In the genomic region with DNA sequence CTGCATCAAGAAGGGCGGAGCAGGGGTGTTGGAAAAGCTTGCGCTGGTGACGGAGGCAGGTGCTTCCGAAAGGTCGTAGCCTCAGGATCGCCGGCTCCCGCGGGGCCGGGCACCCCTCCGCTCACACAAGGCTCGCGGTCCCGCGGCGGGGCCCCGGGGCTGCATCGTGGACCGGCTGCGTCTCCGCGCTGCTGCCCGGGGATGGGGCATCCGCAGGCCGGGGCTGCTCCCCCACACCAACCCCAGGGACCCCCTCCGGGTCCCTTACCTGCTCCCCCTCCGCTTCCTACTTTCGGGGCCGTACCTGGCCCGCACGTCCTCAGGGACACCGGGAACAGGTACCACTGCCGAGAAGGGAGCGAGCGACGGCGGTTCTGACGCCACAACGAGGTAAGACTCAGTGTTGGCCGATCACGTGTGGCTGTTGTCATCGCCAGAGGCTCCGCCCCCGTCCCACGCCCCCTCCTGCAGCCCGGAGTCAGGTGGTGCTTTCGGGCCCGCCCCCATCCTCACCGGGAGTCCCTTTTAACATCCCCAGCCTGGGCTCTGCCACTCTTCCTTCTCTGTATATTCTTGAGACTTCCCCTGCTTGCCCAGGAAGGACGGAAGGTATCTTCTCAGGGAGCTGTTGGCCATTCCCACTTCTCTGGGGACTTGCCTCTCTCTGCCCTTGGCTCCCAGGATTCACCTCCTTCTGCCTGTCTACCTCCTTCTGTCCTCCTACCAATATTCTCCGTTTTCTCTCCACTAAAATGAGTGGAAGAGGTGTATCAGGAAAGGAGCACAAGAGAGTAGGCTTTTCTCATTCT, we compare ENCODE assay signal across 8 cellular contexts. TPM values are rescaled to one million over a fixed set of nuclear protein-coding genes. Genes with fewer than 3 reads are reported as not detected.
A peak's percentile ranks its signal among the peaks of the same experiment; 100 is the strongest.
DNase-seq lines count a peak whose midpoint lies in the region; ATAC-seq and TF ChIP-seq lines count a peak whose summit lies in the region.

A gene (minus strand): TSS at position 399 of the 809 bp plus-strand sequence. CDS start 1,014 bp downstream, outside the sequence.

- ATAC-seq in HG03439 (IDR thresholded peaks at IDR 0.05; ENCODE audit: unreplicated experiment): peak; percentile 99
- ATAC-seq in foreskin keratinocyte: peak; percentile 100

- peak within 1 kb of the TSS; percentile 70 for H3K9ac ChIP-seq in NT2/D1 (ENCODE audit: insufficient read length, low read depth)
- H3K9ac ChIP-seq in neuronal stem cell (ENCODE audit: low read depth, low read length, poor library complexity): peak within 1 kb of the TSS; percentile 70

- no peak for DNase-seq in AG10803 (ENCODE audit: low read depth)
- DNase-seq in GM19238 (ENCODE audit: insufficient read length, low spot score): peak; percentile 28
- peak; percentile 82 for DNase-seq in NT2/D1 (ENCODE audit: low read depth, low spot score)
- peak; percentile 77 for DNase-seq in activated T-helper 9 cell treated with anti-CD3 and anti-CD28 coated beads, Interleukin-2, amount 50 U/mL, for 16 hours (ENCODE audit: low read depth)
- peak; percentile 2 to 32 for DNase-seq in foreskin keratinocyte
- DNase-seq in neuronal stem cell (ENCODE audit: low spot score): peak; percentile 53
- peak; percentile 1 for DNase-seq in stromal cell of bone marrow (ENCODE audit: low read depth)

- no peaks in the 10 kb centered on the region for H3K4me1 ChIP-seq in NT2/D1 (ENCODE audit: insufficient read depth, insufficient read length)
- H3K4me1 ChIP-seq in foreskin keratinocyte: no peaks in the 10 kb centered on the region
- no peaks in the 10 kb centered on the region for H3K4me1 ChIP-seq in neuronal stem cell (ENCODE audit: control insufficient read depth in 2 of 2, insufficient read depth in 1 of 2, low read depth in 1 of 2, low read length in 2 of 2)

- H3K27me3 ChIP-seq in NT2/D1 (ENCODE audit: insufficient read depth, insufficient read length) (no peaks in the 10 kb centered on the region), foreskin keratinocyte (no peaks in the 10 kb centered on the region), neuronal stem cell (ENCODE audit: control insufficient read depth in 3 of 3, insufficient read depth in 3 of 3, low read depth in 1 of 3, low read length in 3 of 3) (peaks cover 0 to 21% (median 0%) of the 10 kb centered on the region in 3 experiments)

- no peaks in the 10 kb centered on the region for H3K79me1 ChIP-seq in neuronal stem cell (ENCODE audit: low read depth, low read length)

- peak within 1 kb of the TSS; percentile 56 for H3K14ac ChIP-seq in neuronal stem cell (ENCODE audit: low read length)

- H2BK120ac ChIP-seq in neuronal stem cell (ENCODE audit: low read depth, low read length): no peak within 1 kb of the TSS

- H2BK15ac ChIP-seq in neuronal stem cell (ENCODE audit: low read length): no peak within 1 kb of the TSS

- no peak within 1 kb of the TSS for H2BK12ac ChIP-seq in neuronal stem cell (ENCODE audit: low read length)

- TF ChIP-seq CTCF in AG10803 (conservative IDR thresholded peaks at IDR 0.05; ENCODE audit: low read length) (no peak), foreskin keratinocyte (conservative IDR thresholded peaks at IDR 0.05) (no peak)

- peak within 1 kb of the TSS; percentile 31 for H3K23ac ChIP-seq in neuronal stem cell (ENCODE audit: low read depth, low read length, poor library complexity)

- H2AK5ac ChIP-seq in neuronal stem cell (ENCODE audit: low read depth, low read length): no peak within 1 kb of the TSS

- no peak within 1 kb of the TSS for H4K8ac ChIP-seq in neuronal stem cell (ENCODE audit: low read depth, low read length)

- H2BK5ac ChIP-seq in neuronal stem cell (ENCODE audit: low read length): no peak within 1 kb of the TSS

- H3K36me3 ChIP-seq in NT2/D1 (ENCODE audit: insufficient read depth, insufficient read length, low read length): peaks cover 4% of the 10 kb centered on the region
- no peaks in the 10 kb centered on the region for H3K36me3 ChIP-seq in neuronal stem cell (replicated peaks in 1 of 2; ENCODE audit: control insufficient read depth in 2 of 2, insufficient read depth in 2 of 2, low read length in 2 of 2)

- peak within 1 kb of the TSS; percentile 57 for H3K4me2 ChIP-seq in neuronal stem cell (ENCODE audit: insufficient read depth, low read length, poor library complexity, severe bottlenecking)

- H3K9me3 ChIP-seq in NT2/D1 (ENCODE audit: insufficient read depth, low read length) (no peaks in the 10 kb centered on the region), neuronal stem cell (replicated peaks in 1 of 2; ENCODE audit: control insufficient read depth in 2 of 2, insufficient read depth in 1 of 2, low read depth in 1 of 2, low read length in 2 of 2) (no peaks in the 10 kb centered on the region)

- no peak within 1 kb of the TSS for H3K4ac ChIP-seq in neuronal stem cell (ENCODE audit: low read length)

- peak within 1 kb of the TSS; percentile 64 for H3K18ac ChIP-seq in neuronal stem cell (ENCODE audit: low read length)

- H2AFZ ChIP-seq in neuronal stem cell (ENCODE audit: low read length): peak within 1 kb of the TSS; percentile 88

- no peak within 1 kb of the TSS for H3K27ac ChIP-seq in foreskin keratinocyte
- H3K27ac ChIP-seq in neuronal stem cell (replicated peaks; ENCODE audit: low read length): no peak within 1 kb of the TSS

- H4K91ac ChIP-seq in neuronal stem cell (ENCODE audit: low read depth, low read length, poor library complexity): no peak within 1 kb of the TSS

- no CpG with 5 or more reads among the region's 51 CpGs for WGBS in neuronal stem cell (ENCODE audit: extremely low coverage in 2 of 2, insufficient read length in 2 of 2, insufficient replicate concordance in 1 of 2), 2 donors

- H3K4me3 ChIP-seq in AG10803 (ENCODE audit: low read length) (peak within 1 kb of the TSS; percentile 17; the same call in 1 of the 2 replicates), NT2/D1 (ENCODE audit: insufficient read length, low read depth) (peak within 1 kb of the TSS; percentile 75), neuronal stem cell (ENCODE audit: low read length in 2 of 2) (peak within 1 kb of the TSS; percentile 64 to 95)

RNA-seq across cellular contexts. Expression of the gene that starts here (rescaled TPM):
- 7.8 and 9.1 TPM in 2 replicates for total RNA-seq in foreskin keratinocyte
- polyA plus RNA-seq in foreskin keratinocyte: 10.3 and 12.4 TPM in 2 replicates
- 60.3 TPM for polyA plus RNA-seq in neuronal stem cell (2013, experiment 1 of 2)
- polyA plus RNA-seq in neuronal stem cell (2013, experiment 2 of 2): 59.9 TPM

Comparison
In these comparisons a context has a peak if more than half of its experiments do, and no peak if none do; other contexts are left out.
1. H3K4me3 ChIP-seq: peak in every context shown above with its lines; median percentile 80 in neuronal stem cell; 75 in NT2/D1; 17 in AG10803.